In genomic region chr11:57638811-57639320, GRCh38 we compare ENCODE assay signal across 8 cellular contexts.
A peak's percentile ranks its signal among the peaks of the same experiment; 100 is the strongest.
DNase-seq lines count a peak whose midpoint lies in the region; ATAC-seq and TF ChIP-seq lines count a peak whose summit lies in the region.

No MANE protein-coding gene starts in this region.

- H3K27ac Mint-ChIP-seq in activated naive CD4-positive, alpha-beta T cell treated with anti-CD3 and anti-CD28 coated beads, Interleukin-2, amount 50 U/mL, for 24 hours, result no peak overlapping the region
- peak overlapping the region; percentile 66 for H3K27ac Mint-ChIP-seq in stimulated activated naive CD8-positive, alpha-beta T cell treated with anti-CD3 and anti-CD28 coated beads, Interleukin-15, Interleukin-2, amounts not matched to agents 100 ng/mL and 50 ng/mL, for 24 hours

- ATAC-seq in GM19455 (IDR thresholded peaks at IDR 0.05; ENCODE audit: unreplicated experiment) (no peak), GM21723 (IDR thresholded peaks at IDR 0.05; ENCODE audit: unreplicated experiment) (no peak)

- no peaks in the 10 kb centered on the region for H3K9me3 Mint-ChIP-seq in activated naive CD4-positive, alpha-beta T cell treated with anti-CD3 and anti-CD28 coated beads, Interleukin-2, amount 50 U/mL, for 24 hours
- no peaks in the 10 kb centered on the region for H3K9me3 Mint-ChIP-seq in stimulated activated naive CD8-positive, alpha-beta T cell treated with anti-CD3 and anti-CD28 coated beads, Interleukin-15, Interleukin-2, amounts not matched to agents 100 ng/mL and 50 ng/mL, for 24 hours

- TF ChIP-seq CTCF in HFF-Myc (IDR thresholded peaks at IDR 0.05; ENCODE audit: low read depth, low read length, missing control alignments), result no peak

- no peaks in the 10 kb centered on the region for H3K9me3 ChIP-seq in iPS-18c (ENCODE audit: control insufficient read depth, insufficient read depth, low read length)

- DNase-seq in HFF-Myc (ENCODE audit: extremely low read depth, low read depth) (no peak), DMS153 treated with DMSO at 0.1 percent for 48 hours (lab: John Stamatoyannopoulos, UW; ENCODE audit: unreplicated experiment) (no peak)
- no peak for DNase-seq in activated CD4-positive, alpha-beta T cell treated with anti-CD3 and anti-CD28 coated beads for 48 hours

- H3K4me1 Mint-ChIP-seq in activated naive CD4-positive, alpha-beta T cell treated with anti-CD3 and anti-CD28 coated beads, Interleukin-2, amount 50 U/mL, for 24 hours, result peaks cover 17% of the 10 kb centered on the region
- peaks cover 17% of the 10 kb centered on the region for H3K4me1 Mint-ChIP-seq in stimulated activated naive CD8-positive, alpha-beta T cell treated with anti-CD3 and anti-CD28 coated beads, Interleukin-15, Interleukin-2, amounts not matched to agents 100 ng/mL and 50 ng/mL, for 24 hours (ENCODE audit: low read depth)

- H3K36me3 Mint-ChIP-seq in activated naive CD4-positive, alpha-beta T cell treated with anti-CD3 and anti-CD28 coated beads, Interleukin-2, amount 50 U/mL, for 24 hours, result no peaks in the 10 kb centered on the region
- no peaks in the 10 kb centered on the region for H3K36me3 Mint-ChIP-seq in stimulated activated naive CD8-positive, alpha-beta T cell treated with anti-CD3 and anti-CD28 coated beads, Interleukin-15, Interleukin-2, amounts not matched to agents 100 ng/mL and 50 ng/mL, for 24 hours (ENCODE audit: low read depth)

- peaks cover 10% of the 10 kb centered on the region for H3K27me3 Mint-ChIP-seq in activated naive CD4-positive, alpha-beta T cell treated with anti-CD3 and anti-CD28 coated beads, Interleukin-2, amount 50 U/mL, for 24 hours
- H3K27me3 Mint-ChIP-seq in stimulated activated naive CD8-positive, alpha-beta T cell treated with anti-CD3 and anti-CD28 coated beads, Interleukin-15, Interleukin-2, amounts not matched to agents 100 ng/mL and 50 ng/mL, for 24 hours, result peaks cover 23% of the 10 kb centered on the region

- peak overlapping the region; percentile 97 for H3K4me3 ChIP-seq in HFF-Myc (replicated peaks; ENCODE audit: low read depth, low read length)
- peak overlapping the region; percentile 71 for H3K4me3 ChIP-seq in iPS-18c (ENCODE audit: insufficient read depth, low read depth, low read length)

- H3K4me3 Mint-ChIP-seq in activated naive CD4-positive, alpha-beta T cell treated with anti-CD3 and anti-CD28 coated beads, Interleukin-2, amount 50 U/mL, for 24 hours, result peak overlapping the region; percentile 89
- H3K4me3 Mint-ChIP-seq in stimulated activated naive CD8-positive, alpha-beta T cell treated with anti-CD3 and anti-CD28 coated beads, Interleukin-15, Interleukin-2, amounts not matched to agents 100 ng/mL and 50 ng/mL, for 24 hours, result peak overlapping the region; percentile 82
